In genomic region chr7:135335628-135336139, GRCh38 we compare ENCODE assay signal across 9 cellular contexts.
A peak's percentile ranks its signal among the peaks of the same experiment; 100 is the strongest.
DNase-seq lines count a peak whose midpoint lies in the region; ATAC-seq and TF ChIP-seq lines count a peak whose summit lies in the region.
"Had no signal": no experiment of that assay in that cellular context is flagged by ENCODE, and none has a peak within 500 bp of the region (broad histone marks: within the 10 kb centered on the region; RNA-seq: fewer than 3 reads in every experiment).

No MANE protein-coding gene starts in this region.

- H3K27ac Mint-ChIP-seq in activated T-helper 1 cell treated with anti-CD3 and anti-CD28 coated beads, Interleukin-12 subunit alpha, Interleukin-12 subunit beta, Interleukin-2, Interleukin-4 antibody, amounts not matched to agents 30 ng/mL and 10 ng/mL and 1 ng/mL, durations not matched to agents 14 hours and 24 hours and 36 hours: no peak overlapping the region
- H3K27ac Mint-ChIP-seq: CD4-positive, alpha-beta T cell had no signal

- no peaks in the 10 kb centered on the region for H3K4me1 Mint-ChIP-seq in activated T-helper 1 cell treated with anti-CD3 and anti-CD28 coated beads, Interleukin-12 subunit alpha, Interleukin-12 subunit beta, Interleukin-2, Interleukin-4 antibody, amounts not matched to agents 30 ng/mL and 10 ng/mL and 1 ng/mL, durations not matched to agents 14 hours and 24 hours and 36 hours (ENCODE audit: low read depth)

- H3K4me3 Mint-ChIP-seq in activated T-helper 1 cell treated with anti-CD3 and anti-CD28 coated beads, Interleukin-12 subunit alpha, Interleukin-12 subunit beta, Interleukin-2, Interleukin-4 antibody, amounts not matched to agents 30 ng/mL and 10 ng/mL and 1 ng/mL, durations not matched to agents 14 hours and 24 hours and 36 hours: no peak overlapping the region
- H3K4me3 Mint-ChIP-seq: CD4-positive, alpha-beta T cell had no signal

- peak; percentile 53 for TF ChIP-seq CTCF in left ventricle myocardium inferior (IDR thresholded peaks at IDR 0.05; ENCODE audit: borderline replicate concordance)

- H3K9me3 Mint-ChIP-seq in activated T-helper 1 cell treated with anti-CD3 and anti-CD28 coated beads, Interleukin-12 subunit alpha, Interleukin-12 subunit beta, Interleukin-2, Interleukin-4 antibody, amounts not matched to agents 30 ng/mL and 10 ng/mL and 1 ng/mL, durations not matched to agents 14 hours and 24 hours and 36 hours: peaks cover 13% of the 10 kb centered on the region
- H3K9me3 Mint-ChIP-seq: CD4-positive, alpha-beta T cell had no signal

- H3K27ac ChIP-seq in left ventricle myocardium inferior (replicated peaks): no peak overlapping the region

- H3K4me1 ChIP-seq in left ventricle myocardium inferior: no peaks in the 10 kb centered on the region

- intact Hi-C loops in activated T-helper 1 cell treated with anti-CD3 and anti-CD28 coated beads, Interleukin-12 subunit alpha, Interleukin-12 subunit beta, Interleukin-2, Interleukin-4 antibody, amounts not matched to agents 30 ng/mL and 10 ng/mL and 1 ng/mL, durations not matched to agents 14 hours and 24 hours and 36 hours (cut with micrococcal nuclease): loop anchor here (1.0 kb wide), 2 partner anchors 54 to 61 kb away; no protein-coding TSS in a partner anchor
- intact Hi-C loops in left ventricle myocardium inferior (cut with micrococcal nuclease): no loop called here

- ATAC-seq in HG03354 (IDR thresholded peaks at IDR 0.05; ENCODE audit: poor library complexity, severe bottlenecking, unreplicated experiment): peak; percentile 66

- no peaks in the 10 kb centered on the region for H3K36me3 ChIP-seq in left ventricle myocardium inferior

- H3K36me3 Mint-ChIP-seq in activated T-helper 1 cell treated with anti-CD3 and anti-CD28 coated beads, Interleukin-12 subunit alpha, Interleukin-12 subunit beta, Interleukin-2, Interleukin-4 antibody, amounts not matched to agents 30 ng/mL and 10 ng/mL and 1 ng/mL, durations not matched to agents 14 hours and 24 hours and 36 hours (ENCODE audit: low read depth): no peaks in the 10 kb centered on the region

- H3K9me3 ChIP-seq in left ventricle myocardium inferior (replicated peaks): no peaks in the 10 kb centered on the region

- DNase-seq in activated T-cell treated with anti-CD3 and anti-CD28 coated beads for 1 hour (ENCODE audit: low read depth): peak; percentile 1
- no peak for DNase-seq in activated T-cell treated with anti-CD3 and anti-CD28 coated beads for 4 hours
- DNase-seq in NCI-H510A treated with DMSO at 0.1 percent for 48 hours (lab: John Stamatoyannopoulos, UW): peak; percentile 65
- peak; percentile 1 for DNase-seq in activated T-helper 1 cell treated with anti-CD3 and anti-CD28 coated beads, Interleukin-12 subunit alpha, Interleukin-12 subunit beta, Interleukin-2, Interleukin-4 antibody, amounts not matched to agents 30 ng/mL and 10 ng/mL and 1 ng/mL, durations not matched to agents 14 hours and 24 hours and 36 hours (ENCODE audit: low spot score)
- peak; percentile 28 for DNase-seq in left ventricle myocardium inferior
- peak; percentile 19 to 30 (median 20) for DNase-seq in stimulated activated CD4-positive, alpha-beta T cell treated with anti-CD3 and anti-CD28 coated beads, Interleukin-12 subunit alpha, Interleukin-12 subunit beta, amount 100 ng/mL, for 48 hours (ENCODE audit: low read depth in 2 of 3, low spot score in 1 of 3)
- no peak for DNase-seq in NOMO-1 treated with DMSO at 0.1 percent for 48 hours (lab: John Stamatoyannopoulos, UW; ENCODE audit: unreplicated experiment)

- H3K27me3 Mint-ChIP-seq in activated T-helper 1 cell treated with anti-CD3 and anti-CD28 coated beads, Interleukin-12 subunit alpha, Interleukin-12 subunit beta, Interleukin-2, Interleukin-4 antibody, amounts not matched to agents 30 ng/mL and 10 ng/mL and 1 ng/mL, durations not matched to agents 14 hours and 24 hours and 36 hours (ENCODE audit: insufficient read depth): peaks cover 2% of the 10 kb centered on the region

- no peaks in the 10 kb centered on the region for H3K27me3 ChIP-seq in left ventricle myocardium inferior (ENCODE audit: low read depth)

- no peak overlapping the region for H3K4me3 ChIP-seq in left ventricle myocardium inferior

Comparison
In these comparisons a context has a peak if more than half of its experiments do, and no peak if none do; other contexts are left out.
1. DNase-seq: peak in activated T-cell treated with anti-CD3 and anti-CD28 coated beads for 1 hour (single experiment), NCI-H510A treated with DMSO at 0.1 percent for 48 hours (single experiment), activated T-helper 1 cell treated with anti-CD3 and anti-CD28 coated beads, Interleukin-12 subunit alpha, Interleukin-12 subunit beta, Interleukin-2, Interleukin-4 antibody, amounts not matched to agents 30 ng/mL and 10 ng/mL and 1 ng/mL, durations not matched to agents 14 hours and 24 hours and 36 hours (single experiment), left ventricle myocardium inferior (single experiment) and stimulated activated CD4-positive, alpha-beta T cell treated with anti-CD3 and anti-CD28 coated beads, Interleukin-12 subunit alpha, Interleukin-12 subunit beta, amount 100 ng/mL, for 48 hours (3 of 3); none in activated T-cell treated with anti-CD3 and anti-CD28 coated beads for 4 hours (single experiment) and NOMO-1 treated with DMSO at 0.1 percent for 48 hours (single experiment).